Comparison of ENCODE assay signal across 8 cellular contexts in genomic region chr14:76151398-76152332, GRCh38. TPM values are rescaled to one million over a fixed set of nuclear protein-coding genes. Genes with fewer than 3 reads are reported as not detected.
DNase-seq lines count a peak whose midpoint lies in the region; ATAC-seq, FAIRE-seq and TF ChIP-seq lines count a peak whose summit lies in the region.

Gene GPATCH2L, plus strand, starts transcription at chr14:76151922. Its CDS starts 2,442 bp downstream, at chr14:76154364.

- H3K36me3 ChIP-seq in DND-41 (ENCODE audit: insufficient read depth, low read length) (peaks cover 30% of the 10 kb centered on the region), KMS-11 (ENCODE audit: insufficient read depth) (peaks cover 5% of the 10 kb centered on the region; the same call in 1 of the 2 replicates)
- peaks cover 0 to 11% (median 6%) of the 10 kb centered on the region in 3 experiments for H3K36me3 ChIP-seq in naive thymus-derived CD4-positive, alpha-beta T cell (ENCODE audit: control insufficient read depth in 2 of 3, insufficient read depth in 3 of 3, low read length in 3 of 3)

- CTCF ChIA-PET in naive thymus-derived CD4-positive, alpha-beta T cell (lab: Charles Lee): interaction anchor here (0.6 kb wide), 1 partner anchor 171 kb away, joined by 3 read pairs; no protein-coding TSS in a partner anchor

- TF ChIP-seq CTCF in DND-41 (IDR thresholded peaks at IDR 0.05; ENCODE audit: borderline replicate concordance, extremely low read depth, low read length, poor library complexity, severe bottlenecking) (no peak), KMS-11 (conservative IDR thresholded peaks at IDR 0.05; ENCODE audit: low read depth, low read length) (no peak)

- peak; percentile 5 for FAIRE-seq in RCC 7860 (lab: Jason Lieb, UNC)

- ATAC-seq in DND-41 (ENCODE audit: insufficient read depth, low read depth): peak; percentile 89
- peak; percentile 80 for ATAC-seq in GM21737 (IDR thresholded peaks at IDR 0.05; ENCODE audit: unreplicated experiment)
- peak; percentile 96 for ATAC-seq in naive thymus-derived CD4-positive, alpha-beta T cell
- ATAC-seq in stimulated activated memory B cell treated with anti-CD40 and anti-IgM and Interleukin-4, amounts not matched to agents 10 μg/mL and 1 μg/mL and 100 μg/mL, for 72 hours: peak; percentile 96

- H3K27me3 ChIP-seq in DND-41 (ENCODE audit: insufficient read depth, low read length, poor library complexity) (peaks cover 5% of the 10 kb centered on the region), KMS-11 (ENCODE audit: insufficient read depth, low read depth) (no peaks in the 10 kb centered on the region)
- H3K27me3 ChIP-seq in naive thymus-derived CD4-positive, alpha-beta T cell (ENCODE audit: control insufficient read depth in 2 of 2, insufficient read depth in 2 of 2, low read length in 2 of 2): no peaks in the 10 kb centered on the region

- peak; percentile 98 for DNase-seq in DND-41
- DNase-seq in RCC 7860 (ENCODE audit: low spot score): peak; percentile 43
- peak; percentile 95 for DNase-seq in activated T-helper 1 cell treated with Interleukin-2 at 50 U/mL for 16 hours (ENCODE audit: low read depth)
- DNase-seq in fibroblast of gingiva (ENCODE audit: low read depth): peak; percentile 84
- DNase-seq in naive thymus-derived CD4-positive, alpha-beta T cell: peak; percentile 90 to 98 (median 95)

- peak within 1 kb of the TSS; percentile 86 to 98 (median 96) for H3K27ac Mint-ChIP-seq in naive thymus-derived CD4-positive, alpha-beta T cell
- peak within 1 kb of the TSS; percentile 92 for H3K27ac Mint-ChIP-seq in stimulated activated memory B cell treated with anti-CD40 and anti-IgM and Interleukin-4, amounts not matched to agents 10 μg/mL and 1 μg/mL and 100 μg/mL, for 72 hours

- H3K4me3 ChIP-seq in DND-41 (ENCODE audit: low read depth in 1 of 2, low read length in 2 of 2) (peak within 1 kb of the TSS; percentile 93 to 97), KMS-11 (IDR thresholded peaks at IDR 0.05; ENCODE audit: insufficient read depth, low read depth, low read length) (no peak within 1 kb of the TSS)
- peak within 1 kb of the TSS; percentile 91 for H3K4me3 ChIP-seq in naive thymus-derived CD4-positive, alpha-beta T cell (ENCODE audit: low read length)

- peaks cover 49% of the 10 kb centered on the region for H3K79me2 ChIP-seq in DND-41 (ENCODE audit: insufficient read depth, low read length)
- H3K79me2 ChIP-seq in KMS-11 (ENCODE audit: insufficient read depth, low read depth): peaks cover 47% of the 10 kb centered on the region

- peak within 1 kb of the TSS; percentile 89 to 98 (median 95) for H3K4me3 Mint-ChIP-seq in naive thymus-derived CD4-positive, alpha-beta T cell
- H3K4me3 Mint-ChIP-seq in stimulated activated memory B cell treated with anti-CD40 and anti-IgM and Interleukin-4, amounts not matched to agents 10 μg/mL and 1 μg/mL and 100 μg/mL, for 72 hours: peak within 1 kb of the TSS; percentile 89

- peaks cover 7 to 24% (median 14%) of the 10 kb centered on the region in 5 donors for H3K36me3 Mint-ChIP-seq in naive thymus-derived CD4-positive, alpha-beta T cell
- H3K36me3 Mint-ChIP-seq in stimulated activated memory B cell treated with anti-CD40 and anti-IgM and Interleukin-4, amounts not matched to agents 10 μg/mL and 1 μg/mL and 100 μg/mL, for 72 hours: peaks cover 16% of the 10 kb centered on the region

- H3K27ac ChIP-seq in DND-41 (ENCODE audit: low read length) (peak within 1 kb of the TSS; percentile 92), KMS-11 (peak within 1 kb of the TSS; percentile 83)
- H3K27ac ChIP-seq in naive thymus-derived CD4-positive, alpha-beta T cell (ENCODE audit: low read depth, low read length): peak within 1 kb of the TSS; percentile 95

- peaks cover 40 to 56% (median 53%) of the 10 kb centered on the region in 7 donors for H3K4me1 Mint-ChIP-seq in naive thymus-derived CD4-positive, alpha-beta T cell
- peaks cover 38% of the 10 kb centered on the region for H3K4me1 Mint-ChIP-seq in stimulated activated memory B cell treated with anti-CD40 and anti-IgM and Interleukin-4, amounts not matched to agents 10 μg/mL and 1 μg/mL and 100 μg/mL, for 72 hours

- H3K9ac ChIP-seq in DND-41 (ENCODE audit: low read depth, low read length) (peak within 1 kb of the TSS; percentile 95), KMS-11 (peak within 1 kb of the TSS; percentile 87)

- POLR2A ChIA-PET in naive thymus-derived CD4-positive, alpha-beta T cell (lab: Charles Lee): interaction anchor here (0.9 kb wide), 1 partner anchor 1610 kb away, joined by 3 read pairs; no protein-coding TSS in a partner anchor

- peaks cover 0 to 6% (median 0%) of the 10 kb centered on the region in 11 donors for H3K9me3 Mint-ChIP-seq in naive thymus-derived CD4-positive, alpha-beta T cell
- no peaks in the 10 kb centered on the region for H3K9me3 Mint-ChIP-seq in stimulated activated memory B cell treated with anti-CD40 and anti-IgM and Interleukin-4, amounts not matched to agents 10 μg/mL and 1 μg/mL and 100 μg/mL, for 72 hours

- peak within 1 kb of the TSS; percentile 98 for H2AFZ ChIP-seq in DND-41 (ENCODE audit: low read depth, low read length)
- peak within 1 kb of the TSS; percentile 71 for H2AFZ ChIP-seq in KMS-11 (ENCODE audit: low read depth)

- peak within 1 kb of the TSS; percentile 79 for H3K4me2 ChIP-seq in DND-41 (ENCODE audit: insufficient read depth, low read length)
- peak within 1 kb of the TSS; percentile 97 for H3K4me2 ChIP-seq in KMS-11

- H4K20me1 ChIP-seq in DND-41 (ENCODE audit: insufficient read depth, low read length): peaks cover 30% of the 10 kb centered on the region
- no peaks in the 10 kb centered on the region for H4K20me1 ChIP-seq in KMS-11 (ENCODE audit: insufficient read depth)

- peaks cover 0 to 18% (median 0%) of the 10 kb centered on the region in 5 donors for H3K27me3 Mint-ChIP-seq in naive thymus-derived CD4-positive, alpha-beta T cell
- no peaks in the 10 kb centered on the region for H3K27me3 Mint-ChIP-seq in stimulated activated memory B cell treated with anti-CD40 and anti-IgM and Interleukin-4, amounts not matched to agents 10 μg/mL and 1 μg/mL and 100 μg/mL, for 72 hours

- no peaks in the 10 kb centered on the region for H3K9me3 ChIP-seq in DND-41 (ENCODE audit: insufficient read depth, low read length, severe bottlenecking)
- no peaks in the 10 kb centered on the region for H3K9me3 ChIP-seq in naive thymus-derived CD4-positive, alpha-beta T cell (ENCODE audit: control insufficient read depth in 2 of 3, low read length in 3 of 3)

- intact Hi-C loops in naive thymus-derived CD4-positive, alpha-beta T cell (cut with micrococcal nuclease): loop anchor here (1.0 to 10.0 kb wide), 17 partner anchors 41 to 1657 kb away; partner anchors contain the start of genes ERG28 (in 2 of the 2), GSTZ1 (in 2 of the 2), IFT43 (in 2 of the 2) and POMT2 (in 2 of the 2)

- H3K4me1 ChIP-seq in DND-41 (ENCODE audit: insufficient read depth, low read length): peaks cover 47% of the 10 kb centered on the region
- peaks cover 32% of the 10 kb centered on the region for H3K4me1 ChIP-seq in KMS-11 (ENCODE audit: low read depth, poor library complexity, severe bottlenecking)
- peaks cover 40 to 44% of the 10 kb centered on the region in 2 donors for H3K4me1 ChIP-seq in naive thymus-derived CD4-positive, alpha-beta T cell (ENCODE audit: control insufficient read depth in 2 of 2, insufficient read depth in 2 of 2, low read length in 2 of 2)

RNA-seq across cellular contexts. Expression of gene GPATCH2L, which starts in this region (rescaled TPM):
- 10 to 100 TPM; 60.4 to 83.1 (median 66.6) TPM for total RNA-seq in naive thymus-derived CD4-positive, alpha-beta T cell
- polyA plus RNA-seq in naive thymus-derived CD4-positive, alpha-beta T cell: 10 to 100 TPM in 1 of 2 donors, 1 to 10 TPM in 1; 8.7 to 16.7 TPM

Comparison
In these comparisons a context has a peak if more than half of its experiments do, and no peak if none do; other contexts are left out.
1. DNase-seq: peak in every context shown above with its lines; median percentile 98 in DND-41; 95 in activated T-helper 1 cell treated with Interleukin-2 at 50 U/mL for 16 hours; 95 in naive thymus-derived CD4-positive, alpha-beta T cell; 84 in fibroblast of gingiva; 43 in RCC 7860.